Comparison of ENCODE assay signal across 8 cellular contexts in the genomic region with DNA sequence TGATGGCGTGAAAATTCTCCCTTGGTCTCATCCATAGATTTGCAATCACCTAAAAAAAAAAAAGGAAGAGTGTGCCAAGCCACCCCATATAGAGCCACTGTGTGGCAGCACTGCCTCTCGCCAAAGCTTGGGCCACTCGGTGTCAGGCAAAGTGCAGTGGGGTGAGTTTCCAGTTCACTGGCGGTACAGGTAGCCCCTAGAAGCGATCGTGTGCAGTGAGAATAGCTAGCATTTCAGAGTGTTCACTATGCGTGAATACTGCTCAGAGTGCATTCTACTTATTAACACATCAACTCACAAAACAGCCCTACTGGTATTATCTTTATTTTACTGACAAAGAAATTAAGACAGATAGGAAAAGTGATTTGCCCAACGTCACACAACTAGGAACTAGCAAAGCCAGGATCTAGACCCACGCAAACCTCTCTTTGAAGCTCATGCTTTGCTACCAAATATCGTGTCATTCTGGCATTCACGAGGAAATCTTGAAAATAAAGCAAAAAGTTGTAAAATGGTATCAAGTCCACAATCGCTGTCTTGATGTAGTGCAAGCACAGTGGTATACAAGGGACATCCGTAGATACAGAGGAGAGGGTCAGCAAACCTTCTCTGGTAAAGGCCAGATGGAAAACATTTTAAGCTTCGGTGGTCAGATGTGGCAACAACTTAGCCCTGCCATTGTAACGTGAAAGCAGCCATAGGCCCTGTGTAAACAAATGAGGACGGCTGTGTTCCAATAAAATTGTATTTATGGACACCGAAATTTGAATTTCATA. TPM values are rescaled to one million over a fixed set of nuclear protein-coding genes. Genes with fewer than 3 reads are reported as not detected.
DNase-seq lines count a peak whose midpoint lies in the region; ATAC-seq, FAIRE-seq and TF ChIP-seq lines count a peak whose summit lies in the region.

No MANE protein-coding gene starts in this region.

- FAIRE-seq in endothelial cell of umbilical vein (lab: Jason Lieb, UNC) = peak; percentile 82

- DNase-seq in COR-L47 (lab: John Stamatoyannopoulos, UW) = peak; percentile 71
- peak; percentile 50 for DNase-seq in NCI-H2196 (lab: John Stamatoyannopoulos, UW; ENCODE audit: unreplicated experiment)
- peak; percentile 87 for DNase-seq in activated CD4-positive, alpha-beta T cell treated with anti-CD3 and anti-CD28 coated beads, Interleukin-2, amount 10 ng/mL, durations not matched to agents 24 days and 14 days
- peak; percentile 75 for DNase-seq in endothelial cell of umbilical vein (ENCODE audit: low read depth, low spot score)
- peak in 1 of 2 donors; percentile 77 for DNase-seq in upper lobe of left lung

- TF ChIP-seq POLR2A in endothelial cell of umbilical vein (IDR thresholded peaks at IDR 0.05; ENCODE audit: low read depth, low read length) (no peak), upper lobe of left lung (IDR thresholded peaks at IDR 0.05) (no peak)

- no peak overlapping the region for H3K4me3 Mint-ChIP-seq in activated CD4-positive, alpha-beta T cell treated with anti-CD3 and anti-CD28 coated beads, Interleukin-2, amount 10 ng/mL, durations not matched to agents 24 days and 14 days

- TF ChIP-seq CTCF in endothelial cell of umbilical vein (IDR thresholded peaks at IDR 0.05; ENCODE audit: extremely low read depth in 1 of 2, insufficient read depth in 1 of 2, low read depth in 1 of 2, low read length in 2 of 2) = peak; percentile 82 to 83
- TF ChIP-seq CTCF in upper lobe of left lung (IDR thresholded peaks at IDR 0.05) = peak; percentile 26 to 67 (median 58)

- H3K9me1 ChIP-seq in endothelial cell of umbilical vein (replicated peaks; ENCODE audit: control insufficient read depth, extremely low read depth, insufficient read depth, low read length) = no peaks in the 10 kb centered on the region

- peak overlapping the region; percentile 3 for H3K4me2 ChIP-seq in endothelial cell of umbilical vein (ENCODE audit: insufficient read depth, low read length)

- CTCF ChIA-PET in endothelial cell of umbilical vein (lab: Charles Lee) = interaction anchor here (0.6 to 2.9 kb wide), 22 partner anchors 8 to 294 kb away, joined by 3 to 28 read pairs (median 4); a partner anchor contains a TSS

- POLR2A ChIA-PET in endothelial cell of umbilical vein (lab: Charles Lee) = interaction anchor here (1.8 kb wide), 1 partner anchor 45 kb away, joined by 4 read pairs; no protein-coding TSS in a partner anchor

- dilution Hi-C loops in endothelial cell of umbilical vein (cut with MboI; ENCODE audit: extremely low pct_ligation_motif_present, low sequenced_read_pairs) = no loop called here

- H3K9me3 ChIP-seq in endothelial cell of umbilical vein (replicated peaks; ENCODE audit: control insufficient read depth, insufficient read depth, low read length) (no peaks in the 10 kb centered on the region), mucosa of stomach (ENCODE audit: control insufficient read depth, low read length) (no peaks in the 10 kb centered on the region), upper lobe of left lung (no peaks in the 10 kb centered on the region)

- H3K4me1 Mint-ChIP-seq in activated CD4-positive, alpha-beta T cell treated with anti-CD3 and anti-CD28 coated beads, Interleukin-2, amount 10 ng/mL, durations not matched to agents 24 days and 14 days = peaks cover 6% of the 10 kb centered on the region

- no TSS peak for BruUV-seq in endothelial cell of umbilical vein (replicated peaks; lab: Mats Ljungman, UMichigan)

- peaks cover 0 to 4% of the 10 kb centered on the region in 2 experiments for H3K27me3 ChIP-seq in endothelial cell of umbilical vein (ENCODE audit: control insufficient read depth in 2 of 2, insufficient read depth in 2 of 2, low read length in 2 of 2)
- peaks cover 8% of the 10 kb centered on the region for H3K27me3 ChIP-seq in mucosa of stomach (ENCODE audit: control insufficient read depth, insufficient read depth, low read length)
- H3K27me3 ChIP-seq in upper lobe of left lung = no peaks in the 10 kb centered on the region

- no peaks in the 10 kb centered on the region for H3K79me2 ChIP-seq in endothelial cell of umbilical vein (ENCODE audit: control insufficient read depth, insufficient read depth, low read length)

- TF ChIP-seq EP300 in upper lobe of left lung (IDR thresholded peaks at IDR 0.05) = no peak

- no peaks in the 10 kb centered on the region for H4K20me1 ChIP-seq in endothelial cell of umbilical vein (replicated peaks; ENCODE audit: control insufficient read depth, extremely low read depth, insufficient read depth, low read length)

- peaks cover 7% of the 10 kb centered on the region for H3K27me3 Mint-ChIP-seq in activated CD4-positive, alpha-beta T cell treated with anti-CD3 and anti-CD28 coated beads, Interleukin-2, amount 10 ng/mL, durations not matched to agents 24 days and 14 days

- ATAC-seq in GM19351 (IDR thresholded peaks at IDR 0.05; ENCODE audit: unreplicated experiment) = peak; percentile 99
- ATAC-seq in HG03196 (IDR thresholded peaks at IDR 0.05; ENCODE audit: unreplicated experiment) = peak; percentile 91
- peak; percentile 93 for ATAC-seq in upper lobe of left lung (ENCODE audit: low FRiP score in 2 of 2)

- H2AFZ ChIP-seq in endothelial cell of umbilical vein (ENCODE audit: low read depth, low read length) = peak overlapping the region; percentile 22

- H3K27ac Mint-ChIP-seq in activated CD4-positive, alpha-beta T cell treated with anti-CD3 and anti-CD28 coated beads, Interleukin-2, amount 10 ng/mL, durations not matched to agents 24 days and 14 days = no peak overlapping the region

- H3K36me3 ChIP-seq in endothelial cell of umbilical vein (ENCODE audit: control insufficient read depth in 2 of 2, extremely low read depth in 1 of 2, insufficient read depth in 2 of 2, low read length in 2 of 2) = no peaks in the 10 kb centered on the region
- H3K36me3 ChIP-seq in mucosa of stomach (ENCODE audit: control insufficient read depth, insufficient read depth, low read length) = no peaks in the 10 kb centered on the region
- no peaks in the 10 kb centered on the region for H3K36me3 ChIP-seq in upper lobe of left lung

- H3K27ac ChIP-seq in endothelial cell of umbilical vein (ENCODE audit: insufficient read depth, low read depth, low read length) (no peak overlapping the region), upper lobe of left lung (peak overlapping the region in 1 of 4 donors; percentile 19)

- H3K4me1 ChIP-seq in endothelial cell of umbilical vein (ENCODE audit: control insufficient read depth, extremely low read depth, insufficient read depth, low read length) = no peaks in the 10 kb centered on the region
- peaks cover 10% of the 10 kb centered on the region for H3K4me1 ChIP-seq in mucosa of stomach (ENCODE audit: control insufficient read depth, insufficient read depth, low read length)
- H3K4me1 ChIP-seq in upper lobe of left lung = no peaks in the 10 kb centered on the region

- H3K4me3 ChIP-seq in endothelial cell of umbilical vein (replicated peaks in 1 of 3; ENCODE audit: insufficient read depth in 1 of 3, low read depth in 1 of 3, low read length in 3 of 3) (no peak overlapping the region), mucosa of stomach (ENCODE audit: low read length) (peak overlapping the region; percentile 17), upper lobe of left lung (peak overlapping the region in 2 of 4 donors; percentile 21 to 26)

- H3K36me3 Mint-ChIP-seq in activated CD4-positive, alpha-beta T cell treated with anti-CD3 and anti-CD28 coated beads, Interleukin-2, amount 10 ng/mL, durations not matched to agents 24 days and 14 days (ENCODE audit: low read depth) = no peaks in the 10 kb centered on the region

- 42 to 48% methylated on average over 17 of the region's 17 CpGs for WGBS in upper lobe of left lung, 2 donors

- no peaks in the 10 kb centered on the region for H3K9me3 Mint-ChIP-seq in activated CD4-positive, alpha-beta T cell treated with anti-CD3 and anti-CD28 coated beads, Interleukin-2, amount 10 ng/mL, durations not matched to agents 24 days and 14 days

- intact Hi-C loops in activated CD4-positive, alpha-beta T cell treated with anti-CD3 and anti-CD28 coated beads, Interleukin-2, amount 10 ng/mL, durations not matched to agents 24 days and 14 days (cut with micrococcal nuclease) = loop anchor here (1.0 to 10.0 kb wide), 3 partner anchors 184 to 554 kb away; a partner anchor contains a TSS
- intact Hi-C loops in endothelial cell of umbilical vein (cut with micrococcal nuclease) = loop anchor here (1.0 to 2.0 kb wide), 6 partner anchors 32 to 291 kb away; a partner anchor contains a TSS

- H3K9ac ChIP-seq in endothelial cell of umbilical vein (replicated peaks; ENCODE audit: extremely low read depth, insufficient read depth, low read length) (no peak overlapping the region), mucosa of stomach (ENCODE audit: low read length) (no peak overlapping the region)

TF ChIP-seq in endothelial cell of umbilical vein, 7 proteins besides CTCF, POLR2A, EP300 and RAD21:
- TF ChIP-seq POLR2AphosphoS5 (IDR thresholded peaks at IDR 0.05; ENCODE audit: insufficient read depth, low read depth, low read length) (no peak), JUN (IDR thresholded peaks at IDR 0.05; ENCODE audit: borderline replicate concordance, insufficient read depth, insufficient read length, low read depth) (no peak), GATA2 (IDR thresholded peaks at IDR 0.05; ENCODE audit: insufficient read depth, insufficient read length, low read depth, low read length) (no peak), MYC (IDR thresholded peaks at IDR 0.05; ENCODE audit: low read depth, low read length) (no peak), FOS (IDR thresholded peaks at IDR 0.05; ENCODE audit: borderline replicate concordance, insufficient read depth, low read length) (no peak), EZH2 (IDR thresholded peaks at IDR 0.05; ENCODE audit: borderline replicate concordance, low read depth, low read length, severe bottlenecking) (no peak)
- TF ChIP-seq, protein P1, sequence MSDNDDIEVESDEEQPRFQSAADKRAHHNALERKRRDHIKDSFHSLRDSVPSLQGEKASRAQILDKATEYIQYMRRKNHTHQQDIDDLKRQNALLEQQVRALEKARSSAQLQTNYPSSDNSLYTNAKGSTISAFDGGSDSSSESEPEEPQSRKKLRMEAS (IDR thresholded peaks at IDR 0.05; ENCODE audit: insufficient read depth, insufficient read length) = no peak

RNA-seq across cellular contexts. Expression of a gene that starts 10.4 kb away (rescaled TPM):
- 1.9 and 2.5 TPM in 2 replicates for total RNA-seq in activated CD4-positive, alpha-beta T cell treated with anti-CD3 and anti-CD28 coated beads, Interleukin-2, amount 10 ng/mL, durations not matched to agents 24 days and 14 days
- 10.9 and 11.4 TPM in 2 replicates for total RNA-seq in endothelial cell of umbilical vein
- 2.9 and 3.8 TPM in 2 replicates for polyA plus RNA-seq in endothelial cell of umbilical vein
- polyA plus RNA-seq in endothelial cell of umbilical vein (2011; cell fraction: cytosol; rRNA removed) = 4.4 and 4.5 TPM in 2 replicates
- 7.2 and 8.4 TPM in 2 replicates for polyA plus RNA-seq in endothelial cell of umbilical vein (2011; cell fraction: nucleus; rRNA removed)
- polyA plus RNA-seq in endothelial cell of umbilical vein (2012) = 10.8 and 14.7 TPM in 2 replicates
- 10.1 and 16.1 TPM in 2 replicates for polyA minus RNA-seq in endothelial cell of umbilical vein
- 5.2 TPM for polyA minus RNA-seq in endothelial cell of umbilical vein (2011; cell fraction: cytosol; rRNA and poly(A)+ RNA removed)
- polyA minus RNA-seq in endothelial cell of umbilical vein (2011; cell fraction: nucleus; rRNA and poly(A)+ RNA removed) = 17.5 and 23.0 TPM in 2 replicates
- 10 to 100 TPM; 18.7 to 97.4 (median 44.5) TPM for total RNA-seq in upper lobe of left lung
